10 cellular contexts compared by ENCODE assay signal in the genomic region with DNA sequence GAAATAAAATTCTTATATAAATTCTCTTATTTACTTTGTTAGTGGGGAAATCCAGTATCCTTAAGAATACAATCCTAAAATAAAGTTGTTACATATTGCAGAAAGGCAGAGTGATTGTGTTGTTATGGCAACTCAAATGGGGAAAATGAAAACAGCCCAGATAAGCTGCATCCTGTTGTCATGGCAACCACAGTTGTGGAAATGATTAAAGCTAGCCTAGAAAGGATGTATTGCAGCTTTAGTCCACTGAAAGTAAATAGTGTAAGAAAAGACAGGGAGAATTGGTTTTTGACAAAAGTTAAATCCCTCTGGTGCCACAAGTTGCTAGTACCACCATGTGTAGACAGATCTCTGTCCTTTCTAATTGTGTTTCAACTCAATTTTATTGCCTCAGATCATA. TPM values are rescaled to one million over a fixed set of nuclear protein-coding genes. Genes with fewer than 3 reads are reported as not detected.
DNase-seq lines count a peak whose midpoint lies in the region; ATAC-seq and TF ChIP-seq lines count a peak whose summit lies in the region.
"Had no signal": no experiment of that assay in that cellular context is flagged by ENCODE, and none has a peak within 500 bp of the region (broad histone marks: within the 10 kb centered on the region; RNA-seq: fewer than 3 reads in every experiment).

No MANE protein-coding gene starts in this region.

- no peaks in the 10 kb centered on the region for H3K36me3 Mint-ChIP-seq in stimulated activated effector memory CD8-positive, alpha-beta T cell treated with anti-CD3 and anti-CD28 coated beads, Interleukin-12 subunit alpha, Interleukin-12 subunit beta, amount 100 ng/mL, for 72 hours

- TF ChIP-seq POLR2A in prostate gland (IDR thresholded peaks at IDR 0.05), result no peak

- no peak overlapping the region for H3K4me3 Mint-ChIP-seq in stimulated activated effector memory CD8-positive, alpha-beta T cell treated with anti-CD3 and anti-CD28 coated beads, Interleukin-12 subunit alpha, Interleukin-12 subunit beta, amount 100 ng/mL, for 72 hours

- DNase-seq in Right ventricle myocardium superior (no peak), left ventricle myocardium inferior (no peak), NCI-H226 (peak; percentile 60), prostate gland (ENCODE audit: low spot score) (no peak), NOMO-1 (lab: John Stamatoyannopoulos, UW; ENCODE audit: unreplicated experiment in 2 of 2) (no peak)
- peak; percentile 32 for DNase-seq in effector CD4-positive, alpha-beta T cell
- no peak for DNase-seq in stimulated activated effector memory CD8-positive, alpha-beta T cell treated with anti-CD3 and anti-CD28 coated beads, Interleukin-12 subunit alpha, Interleukin-12 subunit beta, amount 100 ng/mL, for 72 hours (ENCODE audit: low spot score in 2 of 2)
- DNase-seq: NCI-H2171 treated with DMSO at 0.1 percent for 48 hours had no signal

- no peaks in the 10 kb centered on the region for H3K9me3 Mint-ChIP-seq in stimulated activated effector memory CD8-positive, alpha-beta T cell treated with anti-CD3 and anti-CD28 coated beads, Interleukin-12 subunit alpha, Interleukin-12 subunit beta, amount 100 ng/mL, for 72 hours

- H3K4me1 ChIP-seq in left ventricle myocardium inferior, result peaks cover 39% of the 10 kb centered on the region
- no peaks in the 10 kb centered on the region for H3K4me1 ChIP-seq in prostate gland (replicated peaks)

- ATAC-seq in Right ventricle myocardium superior (ENCODE audit: poor library complexity) (peak; percentile 34), GM18868 (IDR thresholded peaks at IDR 0.05; ENCODE audit: unreplicated experiment) (no peak)
- ATAC-seq in stimulated activated effector memory CD8-positive, alpha-beta T cell treated with anti-CD3 and anti-CD28 coated beads, Interleukin-12 subunit alpha, Interleukin-12 subunit beta, amount 100 ng/mL, for 72 hours, result peak; percentile 65

- no peaks in the 10 kb centered on the region for H3K36me3 ChIP-seq in left ventricle myocardium inferior
- H3K36me3 ChIP-seq in prostate gland, result no peaks in the 10 kb centered on the region

- H3K9me3 ChIP-seq in left ventricle myocardium inferior (replicated peaks), result no peaks in the 10 kb centered on the region
- H3K9me3 ChIP-seq in prostate gland, result no peaks in the 10 kb centered on the region

- intact Hi-C loops in Right ventricle myocardium superior (cut with DNase I), result no loop called here
- intact Hi-C loops in left ventricle myocardium inferior (cut with micrococcal nuclease), result no loop called here
- intact Hi-C loops in prostate gland (cut with DNase I), result no loop called here

- no peak overlapping the region for H3K27ac ChIP-seq in left ventricle myocardium inferior (replicated peaks)
- H3K27ac ChIP-seq in prostate gland, result no peak overlapping the region

- TF ChIP-seq CTCF in left ventricle myocardium inferior (IDR thresholded peaks at IDR 0.05; ENCODE audit: borderline replicate concordance) (no peak), prostate gland (IDR thresholded peaks at IDR 0.05) (no peak)

- H3K4me3 ChIP-seq in left ventricle myocardium inferior, result no peak overlapping the region
- H3K4me3 ChIP-seq in prostate gland, result no peak overlapping the region

- H3K4me1 Mint-ChIP-seq in stimulated activated effector memory CD8-positive, alpha-beta T cell treated with anti-CD3 and anti-CD28 coated beads, Interleukin-12 subunit alpha, Interleukin-12 subunit beta, amount 100 ng/mL, for 72 hours, result peaks cover 18% of the 10 kb centered on the region

- no peak overlapping the region for H3K27ac Mint-ChIP-seq in stimulated activated effector memory CD8-positive, alpha-beta T cell treated with anti-CD3 and anti-CD28 coated beads, Interleukin-12 subunit alpha, Interleukin-12 subunit beta, amount 100 ng/mL, for 72 hours

- H3K27me3 ChIP-seq in left ventricle myocardium inferior (ENCODE audit: low read depth), result no peaks in the 10 kb centered on the region
- H3K27me3 ChIP-seq in prostate gland (replicated peaks; ENCODE audit: insufficient read depth), result no peaks in the 10 kb centered on the region
- H3K27me3 ChIP-seq: dorsolateral prefrontal cortex had no signal

RNA-seq across cellular contexts. Expression of gene BTRC, which starts 43.2 kb away (rescaled TPM):
- total RNA-seq in Right ventricle myocardium superior (33.4 TPM), left ventricle myocardium inferior (34.8 TPM), prostate gland (10 to 100 TPM; 16.0 to 25.4 TPM)

Comparison
In these comparisons a context has a peak if more than half of its experiments do, and no peak if none do; other contexts are left out.
1. DNase-seq: peak in NCI-H226 (single experiment) and effector CD4-positive, alpha-beta T cell (single experiment); none in Right ventricle myocardium superior (single experiment), left ventricle myocardium inferior (single experiment), stimulated activated effector memory CD8-positive, alpha-beta T cell treated with anti-CD3 and anti-CD28 coated beads, Interleukin-12 subunit alpha, Interleukin-12 subunit beta, amount 100 ng/mL, for 72 hours (0 of 2), prostate gland (single experiment) and NOMO-1 (0 of 2).